21 cellular contexts compared by ENCODE assay signal in the genomic region with DNA sequence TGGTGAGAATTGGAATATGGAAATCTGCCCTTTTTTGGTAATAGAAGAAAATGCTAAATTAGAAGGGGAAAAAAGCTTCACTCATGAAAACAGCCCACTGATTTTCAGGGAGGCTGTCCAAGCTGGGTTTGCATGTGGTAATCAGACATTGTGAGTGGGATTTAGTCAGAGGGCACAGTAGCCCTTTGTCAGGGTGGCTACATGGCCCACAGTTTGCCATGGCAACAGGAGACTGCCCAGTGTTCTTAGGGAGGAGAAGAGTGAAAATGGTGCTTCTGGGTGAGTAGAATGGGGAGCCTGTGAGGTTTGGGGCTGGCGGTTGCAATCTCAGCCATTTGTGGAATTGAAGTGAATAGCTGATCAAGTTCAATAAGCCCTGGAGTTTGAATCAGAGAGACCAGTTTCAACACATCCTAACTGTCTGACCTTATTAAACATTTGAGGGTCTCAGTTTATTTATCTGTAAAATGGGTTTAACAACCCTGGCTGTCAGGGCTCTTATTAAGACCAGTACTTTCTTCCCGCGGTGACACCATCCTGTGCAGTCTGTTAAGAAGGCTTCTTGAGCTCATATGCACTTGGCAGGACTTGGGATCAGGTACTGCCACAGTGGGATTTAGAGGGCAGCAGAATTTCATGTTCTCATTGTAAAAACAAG.
"Had no signal": no experiment of that assay in that cellular context is flagged by ENCODE, and none has a peak within 500 bp of the region (broad histone marks: within the 10 kb centered on the region; RNA-seq: fewer than 3 reads in every experiment).

No MANE protein-coding gene starts in this region.

- DNase-seq: activated B cell treated with CpG ODN at 0.5 μM for 24 hours; activated CD4-positive, alpha-beta memory T cell treated with anti-CD3 and anti-CD28 coated beads, Interleukin-2, amount 10 ng/mL, durations not matched to agents 7 days and 5 days; activated CD4-positive, alpha-beta T cell treated with anti-CD3 and anti-CD28 coated beads for 48 hours; activated naive CD4-positive, alpha-beta T cell; activated naive CD8-positive, alpha-beta T cell treated with anti-CD3 and anti-CD28 coated beads, Interleukin-2, amount 10 ng/mL, durations not matched to agents 7 days and 5 days; activated T-cell treated with anti-CD3 and anti-CD28 coated beads, Interleukin-2, amount 50 U/mL, for 1 hour; cerebellar nuclear complex; cortex of kidney; effector CD8-positive, alpha-beta T cell; spleen; stimulated activated CD4-positive, alpha-beta T cell treated with anti-CD3 and anti-CD28 coated beads, Interleukin-4, amount 100 ng/mL, for 4 hours; thyroid gland had no signal

- H3K9me3 Mint-ChIP-seq: activated B cell treated with CpG ODN at 0.5 μM for 24 hours; activated CD4-positive, alpha-beta memory T cell treated with anti-CD3 and anti-CD28 coated beads, Interleukin-2, amount 10 ng/mL, durations not matched to agents 7 days and 5 days; activated naive CD8-positive, alpha-beta T cell treated with anti-CD3 and anti-CD28 coated beads, Interleukin-2, amount 10 ng/mL, durations not matched to agents 7 days and 5 days; activated T-helper 17 cell treated with anti-CD3 and anti-CD28 coated beads, Interleukin-2, amount 50 U/mL, for 72 hours; neural crest cell; stimulated activated memory B cell treated with anti-CD40 and anti-IgM and Interleukin-4, amounts not matched to agents 10 μg/mL and 1 μg/mL and 100 μg/mL, for 72 hours; T-helper 2 cell treated with Interferon-gamma antibody and Interleukin-4, amounts not matched to agents 5 μg/mL and 100 μg/mL, for 36 hours had no signal

- H3K36me3 Mint-ChIP-seq: activated naive CD8-positive, alpha-beta T cell treated with anti-CD3 and anti-CD28 coated beads, Interleukin-2, amount 10 ng/mL, durations not matched to agents 7 days and 5 days; stimulated activated memory B cell treated with anti-CD40 and anti-IgM and Interleukin-4, amounts not matched to agents 10 μg/mL and 1 μg/mL and 100 μg/mL, for 72 hours had no signal

- H3K27ac Mint-ChIP-seq: activated B cell treated with CpG ODN at 0.5 μM for 24 hours; activated CD4-positive, alpha-beta memory T cell treated with anti-CD3 and anti-CD28 coated beads, Interleukin-2, amount 10 ng/mL, durations not matched to agents 7 days and 5 days; activated naive CD8-positive, alpha-beta T cell treated with anti-CD3 and anti-CD28 coated beads, Interleukin-2, amount 10 ng/mL, durations not matched to agents 7 days and 5 days; activated T-helper 17 cell treated with anti-CD3 and anti-CD28 coated beads, Interleukin-2, amount 50 U/mL, for 72 hours; stimulated activated memory B cell treated with anti-CD40 and anti-IgM and Interleukin-4, amounts not matched to agents 10 μg/mL and 1 μg/mL and 100 μg/mL, for 72 hours; T-helper 2 cell treated with Interferon-gamma antibody and Interleukin-4, amounts not matched to agents 5 μg/mL and 100 μg/mL, for 36 hours had no signal

- H3K4me1 Mint-ChIP-seq: activated B cell treated with CpG ODN at 0.5 μM for 24 hours; activated CD4-positive, alpha-beta memory T cell treated with anti-CD3 and anti-CD28 coated beads, Interleukin-2, amount 10 ng/mL, durations not matched to agents 7 days and 5 days; activated naive CD8-positive, alpha-beta T cell treated with anti-CD3 and anti-CD28 coated beads, Interleukin-2, amount 10 ng/mL, durations not matched to agents 7 days and 5 days; activated T-helper 17 cell treated with anti-CD3 and anti-CD28 coated beads, Interleukin-2, amount 50 U/mL, for 72 hours; stimulated activated memory B cell treated with anti-CD40 and anti-IgM and Interleukin-4, amounts not matched to agents 10 μg/mL and 1 μg/mL and 100 μg/mL, for 72 hours had no signal

- H3K27me3 Mint-ChIP-seq: stimulated activated memory B cell treated with anti-CD40 and anti-IgM and Interleukin-4, amounts not matched to agents 10 μg/mL and 1 μg/mL and 100 μg/mL, for 72 hours had no signal

- H3K9me3 ChIP-seq: gastroesophageal sphincter, spleen, thyroid gland had no signal

- ATAC-seq: activated T-helper 17 cell treated with anti-CD3 and anti-CD28 coated beads, Interleukin-2, amount 50 U/mL, for 72 hours; esophagus mucosa; gastroesophageal sphincter; left lobe of liver; stimulated activated memory B cell treated with anti-CD40 and anti-IgM and Interleukin-4, amounts not matched to agents 10 μg/mL and 1 μg/mL and 100 μg/mL, for 72 hours had no signal

- H3K27me3 ChIP-seq: gastroesophageal sphincter, spleen, thyroid gland had no signal

- H3K27ac ChIP-seq: SK-N-MC, spleen, thyroid gland had no signal

- H3K4me3 Mint-ChIP-seq: activated B cell treated with CpG ODN at 0.5 μM for 24 hours; activated CD4-positive, alpha-beta memory T cell treated with anti-CD3 and anti-CD28 coated beads, Interleukin-2, amount 10 ng/mL, durations not matched to agents 7 days and 5 days; activated naive CD8-positive, alpha-beta T cell treated with anti-CD3 and anti-CD28 coated beads, Interleukin-2, amount 10 ng/mL, durations not matched to agents 7 days and 5 days; activated T-helper 17 cell treated with anti-CD3 and anti-CD28 coated beads, Interleukin-2, amount 50 U/mL, for 72 hours; neural crest cell; stimulated activated memory B cell treated with anti-CD40 and anti-IgM and Interleukin-4, amounts not matched to agents 10 μg/mL and 1 μg/mL and 100 μg/mL, for 72 hours; T-helper 2 cell treated with Interferon-gamma antibody and Interleukin-4, amounts not matched to agents 5 μg/mL and 100 μg/mL, for 36 hours had no signal

- H3K4me3 ChIP-seq: gastroesophageal sphincter, lung, SK-N-MC, spleen, thyroid gland had no signal
